Comparison of ENCODE assay signal across 28 cellular contexts in the genomic region with DNA sequence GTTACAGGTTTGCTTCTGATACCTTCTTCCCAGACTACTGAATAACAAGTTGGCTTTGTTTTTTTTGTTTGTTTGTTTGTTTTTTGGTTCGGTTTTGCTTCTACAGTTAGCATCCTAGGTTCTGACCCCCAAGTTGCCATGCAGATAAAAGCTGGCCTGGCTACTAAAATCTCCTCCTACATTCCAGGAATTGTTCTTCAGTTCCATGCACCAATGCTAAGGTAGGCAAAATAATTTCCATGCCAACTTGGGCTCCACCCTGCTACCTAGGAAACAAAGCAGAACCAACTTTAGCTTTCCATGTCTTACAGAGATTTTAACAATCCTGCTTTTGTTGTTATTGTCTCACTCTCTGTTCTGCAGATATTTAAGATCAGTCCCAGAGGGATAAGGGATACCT.
"Had no signal": no experiment of that assay in that cellular context is flagged by ENCODE, and none has a peak within 500 bp of the region (broad histone marks: within the 10 kb centered on the region; RNA-seq: fewer than 3 reads in every experiment).

No MANE protein-coding gene starts in this region.

- H3K36me3 ChIP-seq: heart left ventricle, left lung, pancreas, prostate gland, stomach, tibial artery, uterus had no signal

- ATAC-seq: heart left ventricle; left colon; left lung; natural killer cell; pancreas; right cardiac atrium; sciatic nerve; stimulated activated naive B cell treated with anti-CD40 and anti-IgM and Interleukin-4, amounts not matched to agents 10 μg/mL and 1 μg/mL and 100 μg/mL, for 72 hours; stimulated activated naive CD8-positive, alpha-beta T cell treated with anti-CD3 and anti-CD28 coated beads, Interleukin-15, Interleukin-2, amounts not matched to agents 100 U/mL and 50 U/mL, for 24 hours had no signal

- H3K4me1 ChIP-seq: heart left ventricle, left lung, pancreas, prostate gland, stomach, testis, tibial artery, uterus had no signal

- DNase-seq: heart left ventricle; hypothalamus; kidney; left colon; left lung; mesendoderm; naive B cell; natural killer cell; nephron progenitor cell; pancreas; posterior cingulate gyrus; retina; right cardiac atrium; stimulated activated CD4-positive, alpha-beta T cell treated with anti-CD3 and anti-CD28 coated beads, Interleukin-12 subunit alpha, Interleukin-12 subunit beta, amount 100 ng/mL, for 4 hours; stimulated activated CD4-positive, alpha-beta T cell treated with anti-CD3 and anti-CD28 coated beads, Interleukin-15, amount 100 ng/mL, for 24 hours; stimulated activated CD4-positive, alpha-beta T cell treated with anti-CD3 and anti-CD28 coated beads, Interleukin-2, amount 100 ng/mL, for 24 hours; stimulated activated CD4-positive, alpha-beta T cell treated with anti-CD3 and anti-CD28 coated beads, Interleukin-4, amount 100 ng/mL, for 1 hour; stimulated activated naive B cell treated with anti-CD40 and anti-IgM and Interleukin-4, amounts not matched to agents 10 μg/mL and 1 μg/mL and 100 μg/mL, for 72 hours; stimulated activated naive CD8-positive, alpha-beta T cell treated with anti-CD3 and anti-CD28 coated beads, Interleukin-15, Interleukin-2, amounts not matched to agents 100 U/mL and 50 U/mL, for 24 hours; stomach; testis; tibial artery; trophoblast cell; uterus had no signal

- H3K9me3 ChIP-seq: heart left ventricle, pancreas, prostate gland, testis, tibial artery, uterus had no signal

- H3K27ac ChIP-seq: heart left ventricle, left lung, pancreas, prostate gland, skin epidermis, stomach, testis, tibial artery, uterus had no signal

- H3K27me3 ChIP-seq: heart left ventricle, left lung, pancreas, stomach, testis, tibial artery had no signal

- FAIRE-seq: kidney, pancreas had no signal

- H3K4me3 ChIP-seq: heart left ventricle, left lung, lung, pancreas, prostate gland, skin epidermis, stomach, testis, tibial artery, uterus had no signal
